ENCODE assay signal across 8 cellular contexts in genomic region chr2:169362346-169363026, GRCh38. TPM values are rescaled to one million over a fixed set of nuclear protein-coding genes. Genes with fewer than 3 reads are reported as not detected.
DNase-seq lines count a peak whose midpoint lies in the region; ATAC-seq and TF ChIP-seq lines count a peak whose summit lies in the region.

Gene LRP2 (minus strand): TSS chr2:169362534. CDS start chr2:169362399, 135 bp downstream.

- H3K27me3 Mint-ChIP-seq in activated CD4-positive, alpha-beta T cell treated with anti-CD3 and anti-CD28 coated beads for 36 hours, result peaks cover 45% of the 10 kb centered on the region

- H3K9me2 ChIP-seq in neural cell (ENCODE audit: insufficient read depth, low read length), result no peaks in the 10 kb centered on the region

- H3K9ac ChIP-seq in neural cell (ENCODE audit: low read length), result peak within 1 kb of the TSS; percentile 51

- WGBS in aorta, 2 donors, result 1% methylated on average over 62 to 63 of the region's 63 CpGs

- DNase-seq in activated CD4-positive, alpha-beta T cell treated with anti-CD3 and anti-CD28 coated beads for 36 hours, result peak; percentile 60
- DNase-seq in activated CD4-positive, alpha-beta T cell treated with anti-CD3 and anti-CD28 coated beads for 1 hour, result no peak
- DNase-seq in activated CD8-positive, alpha-beta memory T cell treated with anti-CD3 and anti-CD28 coated beads for 24 hours, result peak; percentile 66
- no peak for DNase-seq in fibroblast of villous mesenchyme (ENCODE audit: low read depth)
- peak; percentile 45 to 71 for DNase-seq in aorta
- DNase-seq in NCI-H510A (lab: John Stamatoyannopoulos, UW), result no peak
- no peak for DNase-seq in UCSD-AML1 (lab: John Stamatoyannopoulos, UW; ENCODE audit: unreplicated experiment)

- peaks cover 2% of the 10 kb centered on the region for H3K9me3 Mint-ChIP-seq in activated CD4-positive, alpha-beta T cell treated with anti-CD3 and anti-CD28 coated beads for 36 hours (ENCODE audit: low read depth)

- TF ChIP-seq EP300 in neural cell (conservative IDR thresholded peaks at IDR 0.05; ENCODE audit: poor library complexity, severe bottlenecking), result no peak

- H3K27me3 ChIP-seq in neural cell (ENCODE audit: insufficient read depth, low read depth, low read length), result peaks cover 39% of the 10 kb centered on the region
- no peaks in the 10 kb centered on the region for H3K27me3 ChIP-seq in aorta (ENCODE audit: control insufficient read depth in 1 of 2, insufficient read depth in 2 of 2, low read length in 1 of 2)

- no peak for TF ChIP-seq RAD21 in neural cell (conservative IDR thresholded peaks at IDR 0.05)

- CTCF ChIA-PET in activated CD4-positive, alpha-beta T cell treated with anti-CD3 and anti-CD28 coated beads for 36 hours (lab: Charles Lee), result no interaction called here

- no peaks in the 10 kb centered on the region for H3K9me3 ChIP-seq in neural cell (ENCODE audit: low read length)
- H3K9me3 ChIP-seq in aorta (ENCODE audit: control insufficient read depth, low read length), result no peaks in the 10 kb centered on the region

- H4K20me1 ChIP-seq in neural cell (ENCODE audit: insufficient read depth), result no peaks in the 10 kb centered on the region

- no peaks in the 10 kb centered on the region for H3K79me2 ChIP-seq in neural cell (replicated peaks; ENCODE audit: insufficient read depth, low read length)

- H3K4me2 ChIP-seq in neural cell (ENCODE audit: low read length), result peak within 1 kb of the TSS; percentile 98

- no peaks in the 10 kb centered on the region for H3K36me3 ChIP-seq in neural cell (ENCODE audit: insufficient read depth, low read length)
- H3K36me3 ChIP-seq in aorta (ENCODE audit: control insufficient read depth in 1 of 2, insufficient read depth in 2 of 2, low read length in 1 of 2), result no peaks in the 10 kb centered on the region

- no peak for TF ChIP-seq CTCF in fibroblast of villous mesenchyme (IDR thresholded peaks at IDR 0.05; ENCODE audit: insufficient read depth, low read depth, low read length)
- TF ChIP-seq CTCF in neural cell (IDR thresholded peaks at IDR 0.05; ENCODE audit: poor library complexity, severe bottlenecking), result no peak

- intact Hi-C loops in activated CD4-positive, alpha-beta T cell treated with anti-CD3 and anti-CD28 coated beads for 36 hours (cut with DNase I, micrococcal nuclease), result loop anchor here (1.0 to 10.0 kb wide), 9 partner anchors 116 to 1118 kb away; partner anchors contain the start of genes BBS5 (in 1 of the 2), METTL5 (in 1 of the 2), PPIG (in 1 of the 2) and SPC25 (in 1 of the 2)
- intact Hi-C loops in aorta (cut with DNase I), result no loop called here

- ATAC-seq in activated CD4-positive, alpha-beta T cell treated with anti-CD3 and anti-CD28 coated beads for 36 hours, result peak; percentile 13
- peak; percentile 15 for ATAC-seq in aorta (ENCODE audit: low FRiP score)

- H3K36me3 Mint-ChIP-seq in activated CD4-positive, alpha-beta T cell treated with anti-CD3 and anti-CD28 coated beads for 36 hours (ENCODE audit: low read depth), result peaks cover 3% of the 10 kb centered on the region

- H2AFZ ChIP-seq in neural cell (ENCODE audit: low read depth, low read length), result no peak within 1 kb of the TSS

- peak within 1 kb of the TSS; percentile 86 for H3K4me3 Mint-ChIP-seq in activated CD4-positive, alpha-beta T cell treated with anti-CD3 and anti-CD28 coated beads for 36 hours

- peak within 1 kb of the TSS; percentile 49 for H3K27ac Mint-ChIP-seq in activated CD4-positive, alpha-beta T cell treated with anti-CD3 and anti-CD28 coated beads for 36 hours

- peak within 1 kb of the TSS; percentile 30 for H3K4me3 ChIP-seq in fibroblast of villous mesenchyme (ENCODE audit: low read depth, low read length)
- peak within 1 kb of the TSS; percentile 91 for H3K4me3 ChIP-seq in neural cell (ENCODE audit: low read length)
- peak within 1 kb of the TSS; percentile 23 to 67 for H3K4me3 ChIP-seq in aorta (ENCODE audit: low read length in 2 of 2)

- POLR2A ChIA-PET in activated CD4-positive, alpha-beta T cell treated with anti-CD3 and anti-CD28 coated beads for 36 hours (lab: Charles Lee), result no interaction called here

- no peaks in the 10 kb centered on the region for H3K4me1 ChIP-seq in aorta (ENCODE audit: control insufficient read depth in 1 of 2, insufficient read depth in 2 of 2, low read length in 2 of 2)

- peaks cover 29% of the 10 kb centered on the region for H3K4me1 Mint-ChIP-seq in activated CD4-positive, alpha-beta T cell treated with anti-CD3 and anti-CD28 coated beads for 36 hours

- H3K27ac ChIP-seq in neural cell (ENCODE audit: low read length), result no peak within 1 kb of the TSS
- H3K27ac ChIP-seq in aorta (ENCODE audit: low read depth in 1 of 2, low read length in 2 of 2), result no peak within 1 kb of the TSS

- H3F3A ChIP-seq in neural cell (ENCODE audit: insufficient read depth, low read length, poor library complexity, severe bottlenecking), result peaks cover 4% of the 10 kb centered on the region

TF ChIP-seq in neural cell, 6 proteins besides CTCF, POLR2A, EP300 and RAD21:
- TF ChIP-seq EZH2 (IDR thresholded peaks at IDR 0.05; ENCODE audit: borderline replicate concordance, insufficient read depth, low read length, poor library complexity, severe bottlenecking) (no peak), SMC3 (conservative IDR thresholded peaks at IDR 0.05; ENCODE audit: poor library complexity) (no peak), TAF1 (IDR thresholded peaks at IDR 0.05; ENCODE audit: low read depth) (no peak), MXI1 (conservative IDR thresholded peaks at IDR 0.05; ENCODE audit: poor library complexity, severe bottlenecking) (peak; percentile 51), POLR2AphosphoS5 (IDR thresholded peaks at IDR 0.05) (no peak)
TF ChIP-seq in neural cell: peak in this region for 1.

RNA-seq across cellular contexts. Expression of gene LRP2, which starts in this region (rescaled TPM):
- 1 to 10 TPM; 1.9 to 3.0 TPM for total RNA-seq in activated CD4-positive, alpha-beta T cell treated with anti-CD3 and anti-CD28 coated beads for 36 hours
- total RNA-seq in fibroblast of villous mesenchyme, result under 0.01 TPM in 2 replicates
- polyA plus RNA-seq in neural cell, result 1.8 and 4.1 TPM in 2 replicates
- 4.9 and 6.3 TPM in 2 replicates for polyA minus RNA-seq in neural cell
- total RNA-seq in aorta, result under 1 TPM in 1 of 2 donors, not detected in 1; 0.09 TPM
- not detected for polyA plus RNA-seq in aorta

Comparison
In these comparisons a context has a peak if more than half of its experiments do, and no peak if none do; other contexts are left out.
1. DNase-seq: peak in activated CD4-positive, alpha-beta T cell treated with anti-CD3 and anti-CD28 coated beads for 36 hours (single experiment) and activated CD8-positive, alpha-beta memory T cell treated with anti-CD3 and anti-CD28 coated beads for 24 hours (single experiment); none in activated CD4-positive, alpha-beta T cell treated with anti-CD3 and anti-CD28 coated beads for 1 hour (single experiment), fibroblast of villous mesenchyme (single experiment), NCI-H510A (single experiment) and UCSD-AML1 (single experiment).
2. Peak in DNase-seq, ATAC-seq and H3K4me3 ChIP-seq in aorta; RNA of the gene not detected or under 1 TPM.
3. H3K4me3 ChIP-seq: peak in every context shown above with its lines; median percentile 91 in neural cell; 45 in aorta; 30 in fibroblast of villous mesenchyme.
4. intact Hi-C loops: an anchor here in activated CD4-positive, alpha-beta T cell treated with anti-CD3 and anti-CD28 coated beads for 36 hours (1.0 to 10.0 kb wide); none called in aorta.